In the genomic region with DNA sequence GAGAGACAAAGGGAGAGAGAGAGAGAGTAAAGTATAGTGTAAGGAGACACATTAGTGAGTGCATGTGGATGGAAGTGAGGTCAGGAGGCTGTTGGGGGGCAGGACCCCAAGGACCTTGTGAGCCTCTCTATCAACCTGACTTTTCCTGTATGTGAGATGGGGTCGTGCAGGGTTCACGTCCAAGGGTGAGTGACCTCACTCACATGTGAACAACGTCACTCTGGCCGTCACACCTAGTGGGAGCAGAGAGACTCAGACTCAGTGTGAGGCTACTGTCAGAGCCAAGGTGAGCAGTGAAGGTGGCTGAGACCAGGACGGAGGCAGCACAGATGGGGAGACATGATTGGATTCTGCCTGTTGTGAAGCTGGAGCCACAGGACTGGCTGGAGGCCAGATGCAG, we compare ENCODE assay signal across 13 cellular contexts.
DNase-seq lines count a peak whose midpoint lies in the region; ATAC-seq, FAIRE-seq and TF ChIP-seq lines count a peak whose summit lies in the region.
"Had no signal": no experiment of that assay in that cellular context is flagged by ENCODE, and none has a peak within 500 bp of the region (broad histone marks: within the 10 kb centered on the region; RNA-seq: fewer than 3 reads in every experiment).

No MANE protein-coding gene starts in this region.

- no peaks in the 10 kb centered on the region for H3K27me3 Mint-ChIP-seq in activated CD4-positive, alpha-beta T cell treated with anti-CD3 and anti-CD28 coated beads for 36 hours
- H3K27me3 Mint-ChIP-seq in T-helper 17 cell (no peaks in the 10 kb centered on the region), glutamatergic neuron (ENCODE audit: unreplicated experiment) (peaks cover 5% of the 10 kb centered on the region)
- H3K27me3 Mint-ChIP-seq in stimulated activated naive CD8-positive, alpha-beta T cell treated with anti-CD3 and anti-CD28 coated beads, Interleukin-15, amount 100 ng/mL, for 72 hours = no peaks in the 10 kb centered on the region

- peak; percentile 41 for DNase-seq in activated CD4-positive, alpha-beta T cell treated with anti-CD3 and anti-CD28 coated beads for 36 hours
- no peak for DNase-seq in activated CD4-positive, alpha-beta T cell treated with anti-CD3 and anti-CD28 coated beads for 4 hours
- no peak for DNase-seq in T-helper 17 cell
- DNase-seq in glutamatergic neuron = no peak
- no peak for DNase-seq in stimulated activated naive CD8-positive, alpha-beta T cell treated with anti-CD3 and anti-CD28 coated beads, Interleukin-15, amount 100 ng/mL, for 72 hours
- DNase-seq in NCI-H510A (lab: John Stamatoyannopoulos, UW) = no peak
- no peak for DNase-seq in NCI-H1048 (lab: John Stamatoyannopoulos, UW)
- no peak for DNase-seq in urothelium cell line (ENCODE audit: low spot score)
- DNase-seq: amniotic stem cell, dermis blood vessel endothelial cell, OCI-M1, tibial artery had no signal

- CTCF ChIA-PET in activated CD4-positive, alpha-beta T cell treated with anti-CD3 and anti-CD28 coated beads for 36 hours (lab: Charles Lee) = no interaction called here

- peak overlapping the region; percentile 56 for H3K4me3 Mint-ChIP-seq in activated CD4-positive, alpha-beta T cell treated with anti-CD3 and anti-CD28 coated beads for 36 hours
- H3K4me3 Mint-ChIP-seq in T-helper 17 cell = peak overlapping the region; percentile 84
- no peak overlapping the region for H3K4me3 Mint-ChIP-seq in glutamatergic neuron (ENCODE audit: unreplicated experiment)
- peak overlapping the region; percentile 66 to 98 for H3K4me3 Mint-ChIP-seq in stimulated activated naive CD8-positive, alpha-beta T cell treated with anti-CD3 and anti-CD28 coated beads, Interleukin-15, amount 100 ng/mL, for 72 hours

- POLR2A ChIA-PET in activated CD4-positive, alpha-beta T cell treated with anti-CD3 and anti-CD28 coated beads for 36 hours (lab: Charles Lee) = no interaction called here

- H3K36me3 Mint-ChIP-seq in activated CD4-positive, alpha-beta T cell treated with anti-CD3 and anti-CD28 coated beads for 36 hours (ENCODE audit: low read depth) = peaks cover 62% of the 10 kb centered on the region
- H3K36me3 Mint-ChIP-seq in T-helper 17 cell (ENCODE audit: low read depth) = peaks cover 14% of the 10 kb centered on the region
- peaks cover 6% of the 10 kb centered on the region for H3K36me3 Mint-ChIP-seq in glutamatergic neuron (ENCODE audit: unreplicated experiment)

- peak overlapping the region; percentile 52 for H3K27ac Mint-ChIP-seq in activated CD4-positive, alpha-beta T cell treated with anti-CD3 and anti-CD28 coated beads for 36 hours
- H3K27ac Mint-ChIP-seq in T-helper 17 cell (peak overlapping the region; percentile 99), glutamatergic neuron (ENCODE audit: unreplicated experiment) (peak overlapping the region; percentile 31)
- peak overlapping the region; percentile 8 to 49 for H3K27ac Mint-ChIP-seq in stimulated activated naive CD8-positive, alpha-beta T cell treated with anti-CD3 and anti-CD28 coated beads, Interleukin-15, amount 100 ng/mL, for 72 hours

- H3K9me3 ChIP-seq in T-helper 17 cell (ENCODE audit: control insufficient read depth, low read length, poor library complexity, severe bottlenecking) = no peaks in the 10 kb centered on the region
- H3K9me3 ChIP-seq: A549, tibial artery had no signal

- peaks cover 75% of the 10 kb centered on the region for H3K4me1 Mint-ChIP-seq in activated CD4-positive, alpha-beta T cell treated with anti-CD3 and anti-CD28 coated beads for 36 hours
- peaks cover 68% of the 10 kb centered on the region for H3K4me1 Mint-ChIP-seq in T-helper 17 cell
- no peaks in the 10 kb centered on the region for H3K4me1 Mint-ChIP-seq in glutamatergic neuron (ENCODE audit: low read depth, unreplicated experiment)
- H3K4me1 Mint-ChIP-seq in stimulated activated naive CD8-positive, alpha-beta T cell treated with anti-CD3 and anti-CD28 coated beads, Interleukin-15, amount 100 ng/mL, for 72 hours = peaks cover 72% of the 10 kb centered on the region

- FAIRE-seq in urothelium cell line (lab: Jason Lieb, UNC) = no peak
- FAIRE-seq: A549 had no signal

- no peaks in the 10 kb centered on the region for H3K9me3 Mint-ChIP-seq in activated CD4-positive, alpha-beta T cell treated with anti-CD3 and anti-CD28 coated beads for 36 hours (ENCODE audit: low read depth)
- H3K9me3 Mint-ChIP-seq in glutamatergic neuron (ENCODE audit: unreplicated experiment) = peaks cover 2% of the 10 kb centered on the region
- no peaks in the 10 kb centered on the region for H3K9me3 Mint-ChIP-seq in stimulated activated naive CD8-positive, alpha-beta T cell treated with anti-CD3 and anti-CD28 coated beads, Interleukin-15, amount 100 ng/mL, for 72 hours

- intact Hi-C loops in activated CD4-positive, alpha-beta T cell treated with anti-CD3 and anti-CD28 coated beads for 36 hours (cut with DNase I, micrococcal nuclease) = loop anchor here (10.0 kb wide), 2 partner anchors 101 to 791 kb away; partner anchors contain the start of gene TC2N (in 1 of the 2)

- TF ChIP-seq CTCF in glutamatergic neuron (IDR thresholded peaks at IDR 0.05; ENCODE audit: partially characterized antibody, unreplicated experiment) = no peak

- no peak for ATAC-seq in activated CD4-positive, alpha-beta T cell treated with anti-CD3 and anti-CD28 coated beads for 36 hours
- no peak for ATAC-seq in T-helper 17 cell
- ATAC-seq in stimulated activated naive CD8-positive, alpha-beta T cell treated with anti-CD3 and anti-CD28 coated beads, Interleukin-15, amount 100 ng/mL, for 72 hours = no peak

Comparison
In these comparisons a context has a peak if more than half of its experiments do, and no peak if none do; other contexts are left out.
1. H3K27ac Mint-ChIP-seq: peak in every context shown above with its lines; median percentile 99 in T-helper 17 cell; 52 in activated CD4-positive, alpha-beta T cell treated with anti-CD3 and anti-CD28 coated beads for 36 hours; 31 in glutamatergic neuron; 28 in stimulated activated naive CD8-positive, alpha-beta T cell treated with anti-CD3 and anti-CD28 coated beads, Interleukin-15, amount 100 ng/mL, for 72 hours.